In genomic region chr21:41568606-41569385, GRCh38 we compare ENCODE assay signal across 21 cellular contexts.
A peak's percentile ranks its signal among the peaks of the same experiment; 100 is the strongest.
DNase-seq lines count a peak whose midpoint lies in the region; ATAC-seq and TF ChIP-seq lines count a peak whose summit lies in the region.
"Had no signal": no experiment of that assay in that cellular context is flagged by ENCODE, and none has a peak within 500 bp of the region (broad histone marks: within the 10 kb centered on the region; RNA-seq: fewer than 3 reads in every experiment).

No MANE protein-coding gene starts in this region.

- no peaks in the 10 kb centered on the region for H3K4me1 ChIP-seq in esophagus muscularis mucosa
- H3K4me1 ChIP-seq: A549, Caco-2, HAP-1 had no signal

- H3K4me1 Mint-ChIP-seq in T-helper 1 cell treated with Interleukin-12 subunit alpha and Interleukin-12 subunit beta and Interleukin-4 antibody, amounts not matched to agents 30 μg/mL and 1 μg/mL, for 36 hours (ENCODE audit: low read depth) = peaks cover 3% of the 10 kb centered on the region
- peaks cover 22% of the 10 kb centered on the region for H3K4me1 Mint-ChIP-seq in stimulated activated effector memory CD8-positive, alpha-beta T cell treated with anti-CD3 and anti-CD28 coated beads, Interleukin-12 subunit alpha, Interleukin-12 subunit beta, amount 100 ng/mL, for 72 hours

- peaks cover 0 to 29% (median 0%) of the 10 kb centered on the region in 4 donors for H3K27me3 ChIP-seq in esophagus muscularis mucosa

- intact Hi-C loops in esophagus muscularis mucosa (cut with DNase I) = no loop called here

- no peak for TF ChIP-seq EP300 in esophagus muscularis mucosa (IDR thresholded peaks at IDR 0.05)

- no peak overlapping the region for H3K4me3 Mint-ChIP-seq in T-helper 1 cell treated with Interleukin-12 subunit alpha and Interleukin-12 subunit beta and Interleukin-4 antibody, amounts not matched to agents 30 μg/mL and 1 μg/mL, for 36 hours
- H3K4me3 Mint-ChIP-seq in stimulated activated effector memory CD8-positive, alpha-beta T cell treated with anti-CD3 and anti-CD28 coated beads, Interleukin-12 subunit alpha, Interleukin-12 subunit beta, amount 100 ng/mL, for 72 hours = no peak overlapping the region
- H3K4me3 Mint-ChIP-seq: CD4-positive, CD25-positive, alpha-beta regulatory T cell; CD8-positive, alpha-beta T cell; HFFc6 had no signal

- no peaks in the 10 kb centered on the region for H3K9me3 Mint-ChIP-seq in T-helper 1 cell treated with Interleukin-12 subunit alpha and Interleukin-12 subunit beta and Interleukin-4 antibody, amounts not matched to agents 30 μg/mL and 1 μg/mL, for 36 hours
- H3K9me3 Mint-ChIP-seq in stimulated activated effector memory CD8-positive, alpha-beta T cell treated with anti-CD3 and anti-CD28 coated beads, Interleukin-12 subunit alpha, Interleukin-12 subunit beta, amount 100 ng/mL, for 72 hours = peaks cover 3% of the 10 kb centered on the region
- H3K9me3 Mint-ChIP-seq: HFFc6 had no signal

- ATAC-seq in stimulated activated effector memory CD8-positive, alpha-beta T cell treated with anti-CD3 and anti-CD28 coated beads, Interleukin-12 subunit alpha, Interleukin-12 subunit beta, amount 100 ng/mL, for 72 hours = no peak
- ATAC-seq in GM19463 (IDR thresholded peaks at IDR 0.05; ENCODE audit: unreplicated experiment) = no peak
- ATAC-seq: A549; CD8-positive, alpha-beta T cell had no signal

- TF ChIP-seq POLR2A in esophagus muscularis mucosa (IDR thresholded peaks at IDR 0.05; ENCODE audit: low read depth) = no peak

- H3K4me3 ChIP-seq in esophagus muscularis mucosa = no peak overlapping the region
- H3K4me3 ChIP-seq: A549, HAP-1 had no signal

- H3K27me3 Mint-ChIP-seq in T-helper 1 cell treated with Interleukin-12 subunit alpha and Interleukin-12 subunit beta and Interleukin-4 antibody, amounts not matched to agents 30 μg/mL and 1 μg/mL, for 36 hours (ENCODE audit: low read depth) = peaks cover 7% of the 10 kb centered on the region

- H3K9me3 ChIP-seq in esophagus muscularis mucosa = peaks cover 0 to 19% (median 11%) of the 10 kb centered on the region in 4 donors
- H3K9me3 ChIP-seq: A549, HAP-1 had no signal

- H3K36me3 ChIP-seq in esophagus muscularis mucosa = no peaks in the 10 kb centered on the region
- H3K36me3 ChIP-seq: HAP-1 had no signal

- H3K36me3 Mint-ChIP-seq in T-helper 1 cell treated with Interleukin-12 subunit alpha and Interleukin-12 subunit beta and Interleukin-4 antibody, amounts not matched to agents 30 μg/mL and 1 μg/mL, for 36 hours (ENCODE audit: low read depth) = no peaks in the 10 kb centered on the region
- H3K36me3 Mint-ChIP-seq in stimulated activated effector memory CD8-positive, alpha-beta T cell treated with anti-CD3 and anti-CD28 coated beads, Interleukin-12 subunit alpha, Interleukin-12 subunit beta, amount 100 ng/mL, for 72 hours = peaks cover 7% of the 10 kb centered on the region
- H3K36me3 Mint-ChIP-seq: CD8-positive, alpha-beta T cell had no signal

- peak overlapping the region; percentile 59 for H3K27ac Mint-ChIP-seq in T-helper 1 cell treated with Interleukin-12 subunit alpha and Interleukin-12 subunit beta and Interleukin-4 antibody, amounts not matched to agents 30 μg/mL and 1 μg/mL, for 36 hours
- H3K27ac Mint-ChIP-seq in stimulated activated effector memory CD8-positive, alpha-beta T cell treated with anti-CD3 and anti-CD28 coated beads, Interleukin-12 subunit alpha, Interleukin-12 subunit beta, amount 100 ng/mL, for 72 hours = peak overlapping the region; percentile 50
- H3K27ac Mint-ChIP-seq: CD4-positive, CD25-positive, alpha-beta regulatory T cell; CD8-positive, alpha-beta T cell; HFFc6 had no signal

- DNase-seq in T-helper 1 cell (no peak), esophagus muscularis mucosa (ENCODE audit: extremely low spot score) (peak; percentile 85), substantia nigra (lab: John Stamatoyannopoulos, UW) (no peak), Ammon's horn (ENCODE audit: low spot score) (no peak)
- DNase-seq in stimulated activated effector memory CD8-positive, alpha-beta T cell treated with anti-CD3 and anti-CD28 coated beads, Interleukin-12 subunit alpha, Interleukin-12 subunit beta, amount 100 ng/mL, for 72 hours (ENCODE audit: low spot score in 2 of 2) = no peak
- DNase-seq: 8988T; ACHN; AML-193; C1 segment of cervical spinal cord; Caco-2; CD4-positive, CD25-positive, alpha-beta regulatory T cell; CD8-positive, alpha-beta T cell; DMS153; DND-41; GOT3; HFFc6 had no signal

- TF ChIP-seq CTCF in VCaP (conservative IDR thresholded peaks at IDR 0.05) = no peak
- no peak for TF ChIP-seq CTCF in esophagus muscularis mucosa (IDR thresholded peaks at IDR 0.05)

- WGBS in esophagus muscularis mucosa = 50% methylated on average over 13 of the region's 14 CpGs

- H3K27ac ChIP-seq in VCaP = peak overlapping the region; percentile 94
- no peak overlapping the region for H3K27ac ChIP-seq in esophagus muscularis mucosa (replicated peaks in 1 of 4)
- H3K27ac ChIP-seq in substantia nigra (ENCODE audit: low read depth, low read length, poor library complexity, severe bottlenecking) = no peak overlapping the region
- H3K27ac ChIP-seq: A549 had no signal
